In genomic region chr6:3053231-3053508, GRCh38 we compare ENCODE assay signal across 1 cellular context.
TF ChIP-seq lines count a peak whose summit lies in the region.

No MANE protein-coding gene starts in this region.

TF ChIP-seq in HepG2, 621 proteins besides CTCF, POLR2A, EP300 and RAD21 (continued from another document and continues in another):
- no peak for TF ChIP-seq HDAC2 (CRISPR knock-in tag; IDR thresholded peaks at IDR 0.05)
- no peak for TF ChIP-seq NFE2L1 (CRISPR knock-in tag; IDR thresholded peaks at IDR 0.05; ENCODE audit: borderline replicate concordance)
- no peak for TF ChIP-seq KDM5B (CRISPR knock-in tag; IDR thresholded peaks at IDR 0.05; ENCODE audit: borderline replicate concordance)
- no peak for TF ChIP-seq TOE1 (CRISPR knock-in tag; IDR thresholded peaks at IDR 0.05)
- no peak for TF ChIP-seq ZNF232 (CRISPR knock-in tag; IDR thresholded peaks at IDR 0.05; ENCODE audit: borderline replicate concordance)
- TF ChIP-seq POLR2AphosphoS5 (IDR thresholded peaks at IDR 0.05; ENCODE audit: low read depth, low read length): no peak
- TF ChIP-seq ZNF12 (CRISPR knock-in tag; IDR thresholded peaks at IDR 0.05): no peak
- TF ChIP-seq KAT8 (CRISPR knock-in tag; IDR thresholded peaks at IDR 0.05): no peak
- no peak for TF ChIP-seq FLYWCH1 (CRISPR knock-in tag; IDR thresholded peaks at IDR 0.05)
- no peak for TF ChIP-seq IRX3 (CRISPR knock-in tag; IDR thresholded peaks at IDR 0.05; ENCODE audit: borderline replicate concordance, low read depth)
- TF ChIP-seq GABPA (IDR thresholded peaks at IDR 0.05; ENCODE audit: low read depth, low read length): no peak
- TF ChIP-seq GABPA (CRISPR knock-in tag; IDR thresholded peaks at IDR 0.05; ENCODE audit: low read depth): 0 out of 2 replicates have a peak, but pooled peaks have one; percentile 7
- no peak for TF ChIP-seq ASH2L (IDR thresholded peaks at IDR 0.05; ENCODE audit: insufficient read length, low read depth, low read length)
- TF ChIP-seq ZFP82 (CRISPR knock-in tag; IDR thresholded peaks at IDR 0.05; ENCODE audit: borderline replicate concordance): no peak
- no peak for TF ChIP-seq ZNF562 (CRISPR knock-in tag; IDR thresholded peaks at IDR 0.05; ENCODE audit: borderline replicate concordance)
- TF ChIP-seq ZNF607 (CRISPR knock-in tag; IDR thresholded peaks at IDR 0.05; ENCODE audit: borderline replicate concordance): no peak
- no peak for TF ChIP-seq STAG1 (CRISPR knock-in tag; IDR thresholded peaks at IDR 0.05)
- TF ChIP-seq KIAA2018 (CRISPR knock-in tag; IDR thresholded peaks at IDR 0.05; ENCODE audit: borderline replicate concordance): 0 out of 2 replicates have a peak, but pooled peaks have one; percentile 40
- TF ChIP-seq ZNF609 (CRISPR knock-in tag; IDR thresholded peaks at IDR 0.05; ENCODE audit: borderline replicate concordance): no peak
- peak; percentile 5; the same call in 1 of the 2 replicates for TF ChIP-seq HNF1A (IDR thresholded peaks at IDR 0.05; ENCODE audit: low read depth)
- no peak for TF ChIP-seq HNF1A (CRISPR knock-in tag; IDR thresholded peaks at IDR 0.05; ENCODE audit: borderline replicate concordance)
- no peak for TF ChIP-seq ZBTB14 (CRISPR knock-in tag; IDR thresholded peaks at IDR 0.05)
- no peak for TF ChIP-seq FOXM1 (CRISPR knock-in tag; IDR thresholded peaks at IDR 0.05)
- TF ChIP-seq KDM5A (IDR thresholded peaks at IDR 0.05; ENCODE audit: borderline replicate concordance, low read length): no peak
- no peak for TF ChIP-seq NFYC (CRISPR knock-in tag; IDR thresholded peaks at IDR 0.05)
- 0 out of 2 replicates have a peak, but pooled peaks have one; percentile 10 for TF ChIP-seq JUN (CRISPR knock-in tag; IDR thresholded peaks at IDR 0.05)
- TF ChIP-seq MIER2 (CRISPR knock-in tag; IDR thresholded peaks at IDR 0.05): 0 out of 2 replicates have a peak, but pooled peaks have one; percentile 42
- no peak for TF ChIP-seq ATF2 (CRISPR knock-in tag; IDR thresholded peaks at IDR 0.05)
- TF ChIP-seq ZFP36L1 (CRISPR knock-in tag; IDR thresholded peaks at IDR 0.05): no peak
- TF ChIP-seq HNF4G (IDR thresholded peaks at IDR 0.05; ENCODE audit: borderline replicate concordance, low read depth, low read length): peak; percentile 4; the same call in 1 of the 2 replicates
- TF ChIP-seq HNF4G (CRISPR knock-in tag; IDR thresholded peaks at IDR 0.05; ENCODE audit: borderline replicate concordance, low read depth): no peak
- TF ChIP-seq MBNL3 (CRISPR knock-in tag; conservative IDR thresholded peaks at IDR 0.05): no peak
- peak; percentile 85; the same call in 1 of the 2 replicates for TF ChIP-seq ZNF383 (CRISPR knock-in tag; IDR thresholded peaks at IDR 0.05; ENCODE audit: borderline replicate concordance)
- peak; percentile 35 for TF ChIP-seq XRCC5 (optimal IDR thresholded peaks at IDR 0.05; ENCODE audit: low read length)
- no peak for TF ChIP-seq SNAPC2 (CRISPR knock-in tag; IDR thresholded peaks at IDR 0.05)
- no peak for TF ChIP-seq NFKBIZ (CRISPR knock-in tag; IDR thresholded peaks at IDR 0.05)
- no peak for TF ChIP-seq NFIB (CRISPR knock-in tag; IDR thresholded peaks at IDR 0.05; ENCODE audit: borderline replicate concordance)
- no peak for TF ChIP-seq RBFOX2 (IDR thresholded peaks at IDR 0.05; ENCODE audit: low read depth, low read length)
- TF ChIP-seq POGZ (CRISPR knock-in tag; IDR thresholded peaks at IDR 0.05): no peak
- TF ChIP-seq ZNF234 (CRISPR knock-in tag; conservative IDR thresholded peaks at IDR 0.05): no peak
- no peak for TF ChIP-seq WIZ (CRISPR knock-in tag; IDR thresholded peaks at IDR 0.05)
- no peak for TF ChIP-seq KMT2B (CRISPR knock-in tag; IDR thresholded peaks at IDR 0.05)
- no peak for TF ChIP-seq TEAD2 (CRISPR knock-in tag; IDR thresholded peaks at IDR 0.05)
- no peak for TF ChIP-seq MAFG (CRISPR knock-in tag; IDR thresholded peaks at IDR 0.05)
- TF ChIP-seq ZNF709 (CRISPR knock-in tag; IDR thresholded peaks at IDR 0.05): no peak
- TF ChIP-seq MAFK (conservative IDR thresholded peaks at IDR 0.05 in 1 of 2, IDR thresholded peaks at IDR 0.05 in 1 of 2; ENCODE audit: low read length in 2 of 2): no peak
- no peak for TF ChIP-seq KLF12 (CRISPR knock-in tag; IDR thresholded peaks at IDR 0.05; ENCODE audit: borderline replicate concordance)
- TF ChIP-seq SNAPC5 (CRISPR knock-in tag; IDR thresholded peaks at IDR 0.05; ENCODE audit: borderline replicate concordance): no peak
- 0 out of 2 replicates have a peak, but pooled peaks have one; percentile 8 for TF ChIP-seq ZNF350 (CRISPR knock-in tag; IDR thresholded peaks at IDR 0.05; ENCODE audit: borderline replicate concordance, low read depth)
- no peak for TF ChIP-seq ZNF615 (CRISPR knock-in tag; IDR thresholded peaks at IDR 0.05; ENCODE audit: borderline replicate concordance)
- peak; percentile 22; the same call in 1 of the 2 replicates for TF ChIP-seq GATAD2A (CRISPR knock-in tag; IDR thresholded peaks at IDR 0.05)
